Comparison of ENCODE assay signal across 1 cellular context in genomic region chr2:196587739-196588138, GRCh38.
A peak's percentile ranks its signal among the peaks of the same experiment; 100 is the strongest.
TF ChIP-seq lines count a peak whose summit lies in the region.

No MANE protein-coding gene starts in this region.

TF ChIP-seq in HepG2, 621 proteins besides CTCF, POLR2A, EP300 and RAD21:
- peak; percentile 69 for TF ChIP-seq MAFF (IDR thresholded peaks at IDR 0.05; ENCODE audit: low read depth, low read length)
- TF ChIP-seq MAFK (conservative IDR thresholded peaks at IDR 0.05 in 1 of 2, IDR thresholded peaks at IDR 0.05 in 1 of 2; ENCODE audit: low read length in 2 of 2): peak; percentile 80 to 85
- TF ChIP-seq DMTF1 (CRISPR knock-in tag; IDR thresholded peaks at IDR 0.05): no peak
